ENCODE assay signal across 19 cellular contexts in the genomic region with DNA sequence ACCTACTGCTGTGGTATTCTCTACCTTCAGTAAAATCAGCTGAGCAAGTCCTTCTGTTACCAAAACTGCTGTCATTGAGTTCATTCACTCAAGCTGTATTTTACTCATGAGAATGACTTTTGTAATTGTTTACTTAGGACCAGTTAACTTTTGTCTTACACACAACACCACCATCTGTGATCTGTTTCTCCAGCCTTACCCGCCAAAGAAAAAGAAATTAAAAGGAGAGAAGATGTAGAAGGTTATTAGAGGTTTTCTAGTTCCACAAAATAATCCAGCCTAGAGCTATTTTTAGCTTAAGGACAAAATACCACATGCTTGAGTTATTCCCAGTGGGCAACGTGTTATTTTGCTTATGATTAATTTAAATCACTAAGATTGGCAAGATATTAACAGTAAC. TPM values are rescaled to one million over a fixed set of nuclear protein-coding genes. Genes with fewer than 3 reads are reported as not detected.
DNase-seq lines count a peak whose midpoint lies in the region; ATAC-seq and TF ChIP-seq lines count a peak whose summit lies in the region.
"Had no signal": no experiment of that assay in that cellular context is flagged by ENCODE, and none has a peak within 500 bp of the region (broad histone marks: within the 10 kb centered on the region; RNA-seq: fewer than 3 reads in every experiment).

No MANE protein-coding gene starts in this region.

- intact Hi-C loops in left cardiac atrium (cut with DNase I) = no loop called here

- H3K27ac ChIP-seq in cardiac muscle cell = peak overlapping the region; percentile 16
- H3K27ac ChIP-seq: foreskin keratinocyte had no signal

- no peaks in the 10 kb centered on the region for H3K27me3 ChIP-seq in cardiac muscle cell
- H3K27me3 ChIP-seq: foreskin keratinocyte had no signal

- H3K9me3 ChIP-seq in cardiac muscle cell (ENCODE audit: low read depth) = no peaks in the 10 kb centered on the region

- no peak for DNase-seq in cardiac muscle cell (ENCODE audit: low read depth in 1 of 2, low spot score in 1 of 2)
- no peak for DNase-seq in left cardiac atrium
- peak; percentile 34 for DNase-seq in LHCN-M2 (ENCODE audit: low read depth)
- DNase-seq in fibroblast of mammary gland (ENCODE audit: low read depth) = peak; percentile 12
- peak; percentile 47 for DNase-seq in stromal cell of bone marrow (ENCODE audit: low read depth)
- DNase-seq in NCI-H226 = no peak
- DNase-seq in stimulated activated CD4-positive, alpha-beta T cell treated with anti-CD3 and anti-CD28 coated beads, Interleukin-2, amount 100 ng/mL, for 24 hours = no peak
- no peak for DNase-seq in NCI-H774 (lab: John Stamatoyannopoulos, UW)
- DNase-seq: activated CD4-positive, alpha-beta T cell treated with anti-CD3 and anti-CD28 coated beads for 1 hour; activated naive CD4-positive, alpha-beta T cell treated with anti-CD3 and anti-CD28 coated beads for 36 hours; CD4-positive, CD25-positive, alpha-beta regulatory T cell; cortex of kidney; foreskin keratinocyte; hippocampal formation; islet precursor cell; naive thymus-derived CD4-positive, alpha-beta T cell; NCI-H1092 treated with DMSO at 0.1 percent for 48 hours; NCI-H524; stimulated activated CD8-positive, alpha-beta memory T cell treated with anti-CD3 and anti-CD28 coated beads, Interleukin-4, amount 100 ng/mL, for 48 hours had no signal

- no peak for TF ChIP-seq CTCF in cardiac muscle cell (IDR thresholded peaks at IDR 0.05; ENCODE audit: low read depth, low read length)
- no peak for TF ChIP-seq CTCF in fibroblast of mammary gland (conservative IDR thresholded peaks at IDR 0.05; ENCODE audit: control insufficient read depth, insufficient read depth, low read depth, low read length)

- peaks cover 2% of the 10 kb centered on the region for H3K4me1 ChIP-seq in cardiac muscle cell (ENCODE audit: low read depth)
- H3K4me1 ChIP-seq: foreskin keratinocyte had no signal

- ATAC-seq in left cardiac atrium = no peak
- ATAC-seq: foreskin keratinocyte; naive thymus-derived CD4-positive, alpha-beta T cell had no signal

- H3K36me3 ChIP-seq in cardiac muscle cell = peaks cover 39% of the 10 kb centered on the region

- no peak overlapping the region for H3K4me3 ChIP-seq in cardiac muscle cell
- no peak overlapping the region for H3K4me3 ChIP-seq in fibroblast of mammary gland (ENCODE audit: control insufficient read depth, low read depth, low read length)

RNA-seq across cellular contexts. Expression of gene FAM8A1, which starts 38.1 kb away (rescaled TPM):
- 22.4 and 31.9 TPM in 2 replicates for total RNA-seq in cardiac muscle cell
- 18.7 and 26.5 TPM in 2 replicates for polyA plus RNA-seq in cardiac muscle cell
- 10 to 100 TPM; 16.7 to 18.5 TPM for total RNA-seq in left cardiac atrium
- total RNA-seq in LHCN-M2 (2014; rRNA removed) = 9.4 and 13.4 TPM in 2 replicates
- polyA plus RNA-seq in LHCN-M2 (2012) = 4.3 TPM

Comparison
In these comparisons a context has a peak if more than half of its experiments do, and no peak if none do; other contexts are left out.
1. DNase-seq: peak in LHCN-M2 (single experiment), fibroblast of mammary gland (single experiment) and stromal cell of bone marrow (single experiment); none in cardiac muscle cell (0 of 2), left cardiac atrium (single experiment), NCI-H226 (single experiment), stimulated activated CD4-positive, alpha-beta T cell treated with anti-CD3 and anti-CD28 coated beads, Interleukin-2, amount 100 ng/mL, for 24 hours (0 of 2) and NCI-H774 (single experiment).